Comparison of ENCODE assay signal across 1 cellular context in the genomic region with DNA sequence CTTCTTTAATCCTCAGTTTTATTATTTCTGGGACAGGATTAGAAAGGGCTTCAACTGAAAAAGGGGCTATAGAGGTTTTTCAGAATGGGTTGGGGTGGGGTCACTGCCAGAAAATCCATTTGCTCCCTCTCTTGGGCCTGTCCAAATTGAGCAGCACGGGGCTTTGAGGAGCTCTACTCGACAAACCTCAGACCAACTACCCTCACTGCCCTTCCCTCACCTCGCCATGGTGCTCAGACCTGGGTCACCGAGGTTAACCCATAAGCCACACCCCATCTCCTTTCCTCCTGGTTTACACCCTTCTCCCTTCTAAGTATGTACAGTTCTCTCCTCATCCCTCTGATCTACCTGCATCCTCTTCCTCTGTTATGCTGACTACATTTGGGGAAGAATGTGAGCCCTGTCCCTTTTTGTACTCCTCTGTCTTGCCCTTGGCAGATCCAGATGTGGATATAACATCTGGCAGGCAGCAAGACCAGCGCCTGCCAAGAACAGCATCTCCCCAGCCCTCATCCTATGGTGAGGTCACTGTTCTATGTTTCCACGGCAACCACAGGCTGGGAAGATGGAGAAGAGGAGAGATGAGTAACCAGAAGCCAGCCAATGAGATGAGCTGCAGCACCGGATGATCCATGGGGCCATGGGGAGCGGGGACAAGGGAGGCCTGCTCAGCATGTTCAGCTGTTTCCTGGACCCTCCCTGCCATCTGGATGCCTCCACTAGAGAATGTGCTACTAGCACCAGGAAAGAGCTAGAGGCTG.
A peak's percentile ranks its signal among the peaks of the same experiment; 100 is the strongest.
TF ChIP-seq lines count a peak whose summit lies in the region.

No MANE protein-coding gene starts in this region.

TF ChIP-seq in HEK293, 187 proteins besides CTCF, POLR2A, EP300 and RAD21 (continued from another document):
- no peak for TF ChIP-seq ZNF580 (tag by site-specific recombination; IDR thresholded peaks at IDR 0.05)
- TF ChIP-seq ZBTB48 (tag by site-specific recombination; IDR thresholded peaks at IDR 0.05), result no peak
- TF ChIP-seq ZNF426 (tag by site-specific recombination; IDR thresholded peaks at IDR 0.05), result no peak
- TF ChIP-seq ZNF518A (tag by site-specific recombination; conservative IDR thresholded peaks at IDR 0.05; ENCODE audit: low read depth), result no peak
- TF ChIP-seq ZNF692 (tag by site-specific recombination; IDR thresholded peaks at IDR 0.05), result 0 out of 2 replicates have a peak, but pooled peaks have one; percentile 22
